18 cellular contexts compared by ENCODE assay signal in the genomic region with DNA sequence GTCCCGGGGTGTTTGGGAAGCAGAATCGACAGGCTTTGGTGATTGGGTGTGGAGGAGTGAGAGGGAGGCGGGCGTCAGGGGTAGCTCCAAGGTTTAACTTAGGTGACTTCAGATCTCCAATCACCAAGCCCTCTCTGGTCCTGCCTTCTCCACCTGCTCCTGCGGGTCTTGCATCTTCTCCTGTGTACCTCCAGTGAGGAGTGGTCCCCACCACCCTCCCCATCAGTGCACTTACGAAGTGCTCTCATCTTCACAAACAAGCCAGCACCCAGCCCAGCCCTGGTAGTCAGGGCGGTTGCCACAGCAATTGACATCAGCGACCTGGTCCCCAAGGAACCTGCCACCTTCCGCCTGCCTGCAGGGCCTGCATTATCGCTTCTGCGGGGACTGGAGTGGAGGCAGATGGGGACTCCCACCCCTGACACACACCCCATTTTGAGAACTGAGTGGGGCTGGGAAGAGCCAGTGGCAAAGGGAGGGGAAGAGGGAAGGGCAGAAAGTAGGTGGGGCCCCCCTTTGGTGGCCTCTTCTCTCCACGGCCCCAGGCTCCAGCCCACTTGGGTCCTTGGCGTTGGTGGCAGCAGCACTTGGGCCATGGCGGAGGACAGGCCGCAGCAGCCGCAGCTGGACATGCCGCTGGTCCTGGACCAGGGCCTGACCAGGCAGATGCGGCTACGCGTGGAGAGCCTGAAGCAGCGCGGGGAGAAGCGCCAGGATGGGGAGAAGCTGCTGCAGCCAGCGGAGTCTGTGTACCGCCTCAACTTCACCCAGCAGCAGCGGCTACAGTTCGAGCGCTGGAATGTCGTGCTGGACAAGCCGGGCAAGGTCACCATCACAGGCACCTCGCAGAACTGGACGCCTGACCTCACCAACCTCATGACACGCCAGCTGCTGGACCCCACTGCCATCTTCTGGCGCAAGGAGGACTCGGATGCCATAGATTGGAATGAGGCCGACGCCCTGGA. TPM values are rescaled to one million over a fixed set of nuclear protein-coding genes. Genes with fewer than 3 reads are reported as not detected.
"Had no signal": no experiment of that assay in that cellular context is flagged by ENCODE, and none has a peak within 500 bp of the region (broad histone marks: within the 10 kb centered on the region; RNA-seq: fewer than 3 reads in every experiment).

A gene with protein sequence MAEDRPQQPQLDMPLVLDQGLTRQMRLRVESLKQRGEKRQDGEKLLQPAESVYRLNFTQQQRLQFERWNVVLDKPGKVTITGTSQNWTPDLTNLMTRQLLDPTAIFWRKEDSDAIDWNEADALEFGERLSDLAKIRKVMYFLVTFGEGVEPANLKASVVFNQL (plus strand): TSS at position 595 of the 965 bp plus-strand sequence. CDS start 0 bp downstream, at position 595.

- H3K27ac ChIP-seq: right atrium auricular region, suprapubic skin, upper lobe of left lung had no signal

- ATAC-seq: activated CD8-positive, alpha-beta memory T cell treated with anti-CD3 and anti-CD28 coated beads, Interleukin-2, amount 10 ng/mL, durations not matched to agents 7 days and 5 days; activated naive CD4-positive, alpha-beta T cell treated with anti-CD3 and anti-CD28 coated beads, Interleukin-2, amount 50 U/mL, for 72 hours; stimulated activated memory B cell treated with anti-CD40 and anti-IgM and Interleukin-4, amounts not matched to agents 10 μg/mL and 1 μg/mL and 100 μg/mL, for 72 hours had no signal

- H3K36me3 ChIP-seq: right atrium auricular region, suprapubic skin, upper lobe of left lung had no signal

- H3K4me2 ChIP-seq: smooth muscle cell had no signal

- DNase-seq: activated CD4-positive, alpha-beta T cell treated with anti-CD3 and anti-CD28 coated beads for 1 hour; activated CD4-positive, alpha-beta T cell treated with anti-CD3 and anti-CD28 coated beads, Interleukin-2, amount 50 U/mL, for 48 hours; activated CD8-positive, alpha-beta memory T cell treated with anti-CD3 and anti-CD28 coated beads, Interleukin-2, amount 10 ng/mL, durations not matched to agents 7 days and 5 days; activated effector memory CD4-positive, alpha-beta T cell treated with anti-CD3 and anti-CD28 coated beads, Interleukin-2, amount 50 U/mL, for 16 hours; activated T-cell treated with anti-CD3 and anti-CD28 coated beads, Interleukin-2, amount 50 U/mL, for 24 hours; amygdala; dermis blood vessel endothelial cell; hypothalamus; mammary epithelial cell; T-helper 9 cell; upper lobe of left lung had no signal

- H3K9me3 ChIP-seq: right atrium auricular region, suprapubic skin, upper lobe of left lung had no signal

- H3K4me3 ChIP-seq: right atrium auricular region, smooth muscle cell, suprapubic skin, upper lobe of left lung had no signal

- H3K27me3 ChIP-seq: right atrium auricular region, suprapubic skin, upper lobe of left lung had no signal

RNA-seq across cellular contexts. Expression of the gene that starts here (rescaled TPM):
- total RNA-seq: activated CD8-positive, alpha-beta memory T cell treated with anti-CD3 and anti-CD28 coated beads, Interleukin-2, amount 10 ng/mL, durations not matched to agents 7 days and 5 days; activated naive CD4-positive, alpha-beta T cell treated with anti-CD3 and anti-CD28 coated beads, Interleukin-2, amount 50 U/mL, for 72 hours; dermis blood vessel endothelial cell; glomerular endothelial cell; mammary epithelial cell; right atrium auricular region; smooth muscle cell had no signal
- polyA plus RNA-seq: mammary epithelial cell, neural cell, smooth muscle cell had no signal
